Comparison of ENCODE assay signal across 9 cellular contexts in the genomic region with DNA sequence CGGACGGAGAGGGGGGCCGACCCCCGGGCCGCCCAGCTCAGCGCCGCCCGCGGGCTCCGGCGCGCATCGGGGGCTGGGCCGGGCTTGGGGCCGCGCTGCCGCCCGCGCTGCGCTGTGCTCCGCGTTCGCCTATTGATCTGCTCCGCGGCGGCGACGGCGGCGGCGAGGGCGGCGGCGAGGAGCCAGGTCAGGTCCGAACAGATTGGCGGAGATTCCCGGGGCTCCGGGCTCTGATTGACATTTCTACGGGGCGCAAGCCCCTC. TPM values are rescaled to one million over a fixed set of nuclear protein-coding genes. Genes with fewer than 3 reads are reported as not detected.
DNase-seq lines count a peak whose midpoint lies in the region; ATAC-seq, FAIRE-seq and TF ChIP-seq lines count a peak whose summit lies in the region.
"Had no signal": no experiment of that assay in that cellular context is flagged by ENCODE, and none has a peak within 500 bp of the region (broad histone marks: within the 10 kb centered on the region; RNA-seq: fewer than 3 reads in every experiment).

No MANE protein-coding gene starts in this region.

- peaks cover 0 to 19% (median 10%) of the 10 kb centered on the region in 11 experiments; a peak in 11 of 22 replicates for H3K9me3 ChIP-seq in BLaER1 treated with 17β-estradiol and CSF1 and Interleukin-3, amounts not matched to agents 10 nM and 100 nM (replicated peaks in 1 of 11)
- H3K9me3 ChIP-seq in MG63 = no peaks in the 10 kb centered on the region
- H3K9me3 ChIP-seq in endothelial cell of umbilical vein (replicated peaks; ENCODE audit: control insufficient read depth, insufficient read depth, low read length) = no peaks in the 10 kb centered on the region
- H3K9me3 ChIP-seq in ovary = no peaks in the 10 kb centered on the region

- no peak for FAIRE-seq in endothelial cell of umbilical vein (lab: Jason Lieb, UNC)

- H3K9ac ChIP-seq in BLaER1 treated with 17β-estradiol and CSF1 and Interleukin-3, amounts not matched to agents 10 nM and 100 nM = peak overlapping the region in 5 of 11 experiments; percentile 7 to 55 (median 42); a peak in 6 of 22 replicates
- no peak overlapping the region for H3K9ac ChIP-seq in endothelial cell of umbilical vein (replicated peaks; ENCODE audit: extremely low read depth, insufficient read depth, low read length)

- 0% methylated on average over 19 to 40 of the region's 40 CpGs for WGBS in ovary, 3 donors

- no peak for TF ChIP-seq EP300 in ovary (IDR thresholded peaks at IDR 0.05)

- H3K79me2 ChIP-seq in endothelial cell of umbilical vein (ENCODE audit: control insufficient read depth, insufficient read depth, low read length) = no peaks in the 10 kb centered on the region

- H3K27ac Mint-ChIP-seq in natural killer cell treated with Interleukin-12 subunit alpha and Interleukin-12 subunit beta and Interleukin-15 and Interleukin-18, amount 100 ng/mL, for 72 hours = no peak overlapping the region

- H2AFZ ChIP-seq in endothelial cell of umbilical vein (ENCODE audit: low read depth, low read length) = no peak overlapping the region

- BruUV-seq in endothelial cell of umbilical vein (replicated peaks; lab: Mats Ljungman, UMichigan) = no TSS peak

- peaks cover 6 to 21% of the 10 kb centered on the region in 2 donors for H3K4me1 Mint-ChIP-seq in natural killer cell treated with Interleukin-12 subunit alpha and Interleukin-12 subunit beta and Interleukin-15 and Interleukin-18, amount 100 ng/mL, for 72 hours (ENCODE audit: low read depth in 2 of 2)

- intact Hi-C loops in endothelial cell of umbilical vein (cut with micrococcal nuclease) (loop anchor here (1.0 to 2.0 kb wide), 2 partner anchors 645 to 735 kb away; no protein-coding TSS in a partner anchor), ovary (cut with DNase I) (loop anchor here in 1 of 4 donors (10.0 kb wide), 1 partner anchor 649 kb away; a partner anchor contains a TSS)

- POLR2A ChIA-PET in endothelial cell of umbilical vein (lab: Charles Lee) = interaction anchor here (0.6 kb wide), 1 partner anchor 30 kb away, joined by 3 read pairs; no protein-coding TSS in a partner anchor

- TF ChIP-seq CTCF in endothelial cell of umbilical vein (IDR thresholded peaks at IDR 0.05; ENCODE audit: extremely low read depth in 1 of 2, insufficient read depth in 1 of 2, low read depth in 1 of 2, low read length in 2 of 2) (no peak), ovary (IDR thresholded peaks at IDR 0.05) (no peak)

- DNase-seq in MG63 = no peak
- no peak for DNase-seq in endothelial cell of umbilical vein (ENCODE audit: low read depth, low spot score)
- DNase-seq in ovary = no peak
- no peak for DNase-seq in HCEC 1CT
- no peak for DNase-seq in natural killer cell treated with Interleukin-12 subunit alpha and Interleukin-12 subunit beta and Interleukin-15 and Interleukin-18, amount 100 ng/mL, for 72 hours (ENCODE audit: low spot score)
- DNase-seq: activated CD4-positive, alpha-beta T cell treated with anti-CD3 and anti-CD28 coated beads for 1 hour had no signal

- peaks cover 100% of the 10 kb centered on the region in 11 experiments for H3K27me3 ChIP-seq in BLaER1 treated with 17β-estradiol and CSF1 and Interleukin-3, amounts not matched to agents 10 nM and 100 nM
- H3K27me3 ChIP-seq in MG63 (no peaks in the 10 kb centered on the region), endothelial cell of umbilical vein (ENCODE audit: control insufficient read depth in 2 of 2, insufficient read depth in 2 of 2, low read length in 2 of 2) (peaks cover 74 to 94% of the 10 kb centered on the region in 2 experiments), ovary (peaks cover 3% of the 10 kb centered on the region)

- H3K4me2 ChIP-seq in BLaER1 treated with 17β-estradiol and CSF1 and Interleukin-3, amounts not matched to agents 10 nM and 100 nM = peak overlapping the region; percentile 78 to 98 (median 91)
- H3K4me2 ChIP-seq in endothelial cell of umbilical vein (ENCODE audit: insufficient read depth, low read length) = peak overlapping the region; percentile 79

- no peaks in the 10 kb centered on the region for H3K36me3 ChIP-seq in BLaER1 treated with 17β-estradiol and CSF1 and Interleukin-3, amounts not matched to agents 10 nM and 100 nM
- H3K36me3 ChIP-seq in MG63 (peaks cover 37% of the 10 kb centered on the region), endothelial cell of umbilical vein (ENCODE audit: control insufficient read depth in 2 of 2, extremely low read depth in 1 of 2, insufficient read depth in 2 of 2, low read length in 2 of 2) (no peaks in the 10 kb centered on the region), ovary (no peaks in the 10 kb centered on the region)

- H3K9me1 ChIP-seq in endothelial cell of umbilical vein (replicated peaks; ENCODE audit: control insufficient read depth, extremely low read depth, insufficient read depth, low read length) = no peaks in the 10 kb centered on the region

- H3K4me3 ChIP-seq in BLaER1 treated with 17β-estradiol and CSF1 and Interleukin-3, amounts not matched to agents 10 nM and 100 nM = peak overlapping the region; percentile 49 to 68 (median 58)
- H3K4me3 ChIP-seq in MG63 (peak overlapping the region; percentile 68), endothelial cell of umbilical vein (replicated peaks in 1 of 3; ENCODE audit: insufficient read depth in 1 of 3, low read depth in 1 of 3, low read length in 3 of 3) (peak overlapping the region in 1 of 3 experiments; percentile 37), ovary (peak overlapping the region; percentile 47)

- no peaks in the 10 kb centered on the region for H3K9me3 Mint-ChIP-seq in natural killer cell treated with Interleukin-12 subunit alpha and Interleukin-12 subunit beta and Interleukin-15 and Interleukin-18, amount 100 ng/mL, for 72 hours

- H3K4me3 Mint-ChIP-seq in natural killer cell treated with Interleukin-12 subunit alpha and Interleukin-12 subunit beta and Interleukin-15 and Interleukin-18, amount 100 ng/mL, for 72 hours = no peak overlapping the region

- H4K20me1 ChIP-seq in BLaER1 treated with 17β-estradiol and CSF1 and Interleukin-3, amounts not matched to agents 10 nM and 100 nM = peaks cover 0 to 89% (median 69%) of the 10 kb centered on the region in 11 experiments; a peak in 19 of 22 replicates
- no peaks in the 10 kb centered on the region for H4K20me1 ChIP-seq in endothelial cell of umbilical vein (replicated peaks; ENCODE audit: control insufficient read depth, extremely low read depth, insufficient read depth, low read length)

- peaks cover 5% of the 10 kb centered on the region for H3K36me3 Mint-ChIP-seq in natural killer cell treated with Interleukin-12 subunit alpha and Interleukin-12 subunit beta and Interleukin-15 and Interleukin-18, amount 100 ng/mL, for 72 hours

- H3K27ac ChIP-seq in BLaER1 treated with 17β-estradiol and CSF1 and Interleukin-3, amounts not matched to agents 10 nM and 100 nM = no peak overlapping the region
- H3K27ac ChIP-seq in endothelial cell of umbilical vein (ENCODE audit: insufficient read depth, low read depth, low read length) (no peak overlapping the region), ovary (peak overlapping the region in 1 of 2 donors; percentile 21)

- H3K27me3 Mint-ChIP-seq in natural killer cell treated with Interleukin-12 subunit alpha and Interleukin-12 subunit beta and Interleukin-15 and Interleukin-18, amount 100 ng/mL, for 72 hours = peaks cover 49 to 65% of the 10 kb centered on the region in 2 donors

- TF ChIP-seq POLR2A in endothelial cell of umbilical vein (IDR thresholded peaks at IDR 0.05; ENCODE audit: low read depth, low read length) = no peak
- TF ChIP-seq POLR2A in ovary (IDR thresholded peaks at IDR 0.05) = no peak

- peaks cover 30 to 40% (median 36%) of the 10 kb centered on the region in 10 experiments; a peak in 19 of 20 replicates for H3K4me1 ChIP-seq in BLaER1 treated with 17β-estradiol and CSF1 and Interleukin-3, amounts not matched to agents 10 nM and 100 nM
- peaks cover 8% of the 10 kb centered on the region for H3K4me1 ChIP-seq in endothelial cell of umbilical vein (ENCODE audit: control insufficient read depth, extremely low read depth, insufficient read depth, low read length)
- peaks cover 1% of the 10 kb centered on the region for H3K4me1 ChIP-seq in ovary (ENCODE audit: insufficient read depth)

- dilution Hi-C loops in endothelial cell of umbilical vein (cut with MboI; ENCODE audit: extremely low pct_ligation_motif_present, low sequenced_read_pairs) = no loop called here

- CTCF ChIA-PET in endothelial cell of umbilical vein (lab: Charles Lee) = interaction anchor here (2.0 kb wide), 1 partner anchor 736 kb away, joined by 6 read pairs; no protein-coding TSS in a partner anchor

- ATAC-seq in GM19467 (IDR thresholded peaks at IDR 0.05; ENCODE audit: unreplicated experiment) (no peak), HG02623 (IDR thresholded peaks at IDR 0.05; ENCODE audit: unreplicated experiment) (no peak)
- ATAC-seq in natural killer cell treated with Interleukin-12 subunit alpha and Interleukin-12 subunit beta and Interleukin-15 and Interleukin-18, amount 100 ng/mL, for 72 hours = no peak

TF ChIP-seq in endothelial cell of umbilical vein, 7 proteins besides CTCF, POLR2A, EP300 and RAD21 (continues in another document):
- TF ChIP-seq POLR2AphosphoS5 (IDR thresholded peaks at IDR 0.05; ENCODE audit: insufficient read depth, low read depth, low read length) (no peak), MYC (IDR thresholded peaks at IDR 0.05; ENCODE audit: low read depth, low read length) (no peak), JUN (IDR thresholded peaks at IDR 0.05; ENCODE audit: borderline replicate concordance, insufficient read depth, insufficient read length, low read depth) (no peak), EZH2 (IDR thresholded peaks at IDR 0.05; ENCODE audit: borderline replicate concordance, low read depth, low read length, severe bottlenecking) (no peak)
- TF ChIP-seq, protein P1, sequence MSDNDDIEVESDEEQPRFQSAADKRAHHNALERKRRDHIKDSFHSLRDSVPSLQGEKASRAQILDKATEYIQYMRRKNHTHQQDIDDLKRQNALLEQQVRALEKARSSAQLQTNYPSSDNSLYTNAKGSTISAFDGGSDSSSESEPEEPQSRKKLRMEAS (IDR thresholded peaks at IDR 0.05; ENCODE audit: insufficient read depth, insufficient read length) = no peak

RNA-seq across cellular contexts. Expression of a gene that starts 0.6 kb away (rescaled TPM):
- total RNA-seq in MG63 (2014; rRNA removed; shearing (Covaris generic); ENCODE audit: low replicate concordance) = 24.3 and 28.8 TPM in 2 replicates
- not detected in 2 replicates for total RNA-seq in endothelial cell of umbilical vein
- not detected in 2 replicates for polyA plus RNA-seq in endothelial cell of umbilical vein
- not detected in 2 replicates for polyA plus RNA-seq in endothelial cell of umbilical vein (2011; cell fraction: cytosol; rRNA removed)
- polyA plus RNA-seq in endothelial cell of umbilical vein (2011; cell fraction: nucleus; rRNA removed) = not detected in 2 replicates
- not detected in 2 replicates for polyA plus RNA-seq in endothelial cell of umbilical vein (2012)
- not detected in 2 replicates for polyA minus RNA-seq in endothelial cell of umbilical vein
- polyA minus RNA-seq in endothelial cell of umbilical vein (2011; cell fraction: cytosol; rRNA and poly(A)+ RNA removed) = 17.4 TPM
- polyA minus RNA-seq in endothelial cell of umbilical vein (2011; cell fraction: nucleus; rRNA and poly(A)+ RNA removed) = not detected in 2 replicates
- 10 to 100 TPM in 1 of 7 donors, 1 to 10 TPM in 4, under 1 TPM in 2; 0.47 to 18.6 (median 1.8) TPM for total RNA-seq in ovary
- polyA plus RNA-seq in ovary = 1 to 10 TPM in 1 of 2 donors, under 1 TPM in 1; 0.73 to 6.3 TPM
- not detected for total RNA-seq in natural killer cell treated with Interleukin-12 subunit alpha and Interleukin-12 subunit beta and Interleukin-15 and Interleukin-18, amount 100 ng/mL, for 72 hours
